Comparison of ENCODE assay signal across 1 cellular context in genomic region chr5:32223972-32224608, GRCh38.
A peak's percentile ranks its signal among the peaks of the same experiment; 100 is the strongest.
TF ChIP-seq lines count a peak whose summit lies in the region.

No MANE protein-coding gene starts in this region.

TF ChIP-seq in K562, 482 proteins besides CTCF, POLR2A, EP300 and RAD21 (continued from another document):
- TF ChIP-seq ZBTB34 (CRISPR knock-in tag; IDR thresholded peaks at IDR 0.05) (no peak), RBM25 (IDR thresholded peaks at IDR 0.05; ENCODE audit: low read depth, low read length, severe bottlenecking) (no peak), E2F4 (CRISPR knock-in tag; IDR thresholded peaks at IDR 0.05; ENCODE audit: low read depth) (no peak), CHD4 (IDR thresholded peaks at IDR 0.05; ENCODE audit: insufficient read depth, insufficient replicate concordance, low read depth, low read length, poor library complexity, severe bottlenecking) (no peak), NFRKB (IDR thresholded peaks at IDR 0.05; ENCODE audit: low read depth) (no peak), CHCHD3 (CRISPR knock-in tag; IDR thresholded peaks at IDR 0.05) (no peak), ZNF668 (CRISPR knock-in tag; IDR thresholded peaks at IDR 0.05) (no peak), ZKSCAN1 (IDR thresholded peaks at IDR 0.05; ENCODE audit: low read depth, low read length) (no peak), HNRNPL (IDR thresholded peaks at IDR 0.05; ENCODE audit: low read depth, low read length) (no peak), PREB (CRISPR knock-in tag; IDR thresholded peaks at IDR 0.05) (no peak), RREB1 (CRISPR knock-in tag; IDR thresholded peaks at IDR 0.05) (no peak), ZFP91 (CRISPR knock-in tag; IDR thresholded peaks at IDR 0.05) (no peak), GATAD2A (IDR thresholded peaks at IDR 0.05) (no peak), ZC3H4 (CRISPR knock-in tag; IDR thresholded peaks at IDR 0.05; ENCODE audit: borderline replicate concordance) (no peak), MAFF (IDR thresholded peaks at IDR 0.05; ENCODE audit: low read length) (peak; percentile 92), MECOM (CRISPR knock-in tag; IDR thresholded peaks at IDR 0.05) (no peak), C11orf30 (IDR thresholded peaks at IDR 0.05; ENCODE audit: low read depth) (peak; percentile 89), MAFK (IDR thresholded peaks at IDR 0.05; ENCODE audit: low read length) (peak; percentile 91), CHD1 (IDR thresholded peaks at IDR 0.05; ENCODE audit: low read length) (no peak), EWSR1 (IDR thresholded peaks at IDR 0.05; ENCODE audit: borderline replicate concordance, low read depth, partially characterized antibody) (no peak), ETV1 (tag; conservative IDR thresholded peaks at IDR 0.05; ENCODE audit: low read depth) (no peak), ZNF316 (IDR thresholded peaks at IDR 0.05) (peak; percentile 95)
TF ChIP-seq in K562: peak in this region for 5.
